ENCODE assay signal across 8 cellular contexts in genomic region chr14:20327005-20327869, GRCh38. TPM values are rescaled to one million over a fixed set of nuclear protein-coding genes. Genes with fewer than 3 reads are reported as not detected.
A peak's percentile ranks its signal among the peaks of the same experiment; 100 is the strongest.
DNase-seq lines count a peak whose midpoint lies in the region; ATAC-seq and TF ChIP-seq lines count a peak whose summit lies in the region.

No MANE protein-coding gene starts in this region.

- H3K27me3 Mint-ChIP-seq in T-helper 2 cell treated with Interferon-gamma antibody and Interleukin-4, amounts not matched to agents 5 μg/mL and 100 μg/mL, for 36 hours (ENCODE audit: low read depth), result no peaks in the 10 kb centered on the region
- no peaks in the 10 kb centered on the region for H3K27me3 Mint-ChIP-seq in naive thymus-derived CD8-positive, alpha-beta T cell

- H3K4me1 Mint-ChIP-seq in T-helper 2 cell treated with Interferon-gamma antibody and Interleukin-4, amounts not matched to agents 5 μg/mL and 100 μg/mL, for 36 hours (ENCODE audit: low read depth), result peaks cover 33% of the 10 kb centered on the region
- peaks cover 7 to 29% (median 25%) of the 10 kb centered on the region in 4 donors for H3K4me1 Mint-ChIP-seq in naive thymus-derived CD8-positive, alpha-beta T cell

- H3K27ac Mint-ChIP-seq in T-helper 2 cell treated with Interferon-gamma antibody and Interleukin-4, amounts not matched to agents 5 μg/mL and 100 μg/mL, for 36 hours, result peak overlapping the region; percentile 24
- H3K27ac Mint-ChIP-seq in naive thymus-derived CD8-positive, alpha-beta T cell, result peak overlapping the region in 9 of 10 donors; percentile 0 to 91 (median 78)

- TF ChIP-seq POLR2A in erythroblast (IDR thresholded peaks at IDR 0.05; ENCODE audit: low read length), result no peak

- H3K9me3 Mint-ChIP-seq in T-helper 2 cell treated with Interferon-gamma antibody and Interleukin-4, amounts not matched to agents 5 μg/mL and 100 μg/mL, for 36 hours, result no peaks in the 10 kb centered on the region
- no peaks in the 10 kb centered on the region for H3K9me3 Mint-ChIP-seq in naive thymus-derived CD8-positive, alpha-beta T cell

- H3K36me3 Mint-ChIP-seq in T-helper 2 cell treated with Interferon-gamma antibody and Interleukin-4, amounts not matched to agents 5 μg/mL and 100 μg/mL, for 36 hours (ENCODE audit: low read depth), result peaks cover 31% of the 10 kb centered on the region
- H3K36me3 Mint-ChIP-seq in naive thymus-derived CD8-positive, alpha-beta T cell, result peaks cover 0 to 25% (median 6%) of the 10 kb centered on the region in 3 donors

- DNase-seq in DMS153 (lab: John Stamatoyannopoulos, UW), result peak; percentile 42
- peak; percentile 59 for DNase-seq in NCI-H1694 treated with DMSO at 0.1 percent for 48 hours (lab: John Stamatoyannopoulos, UW)
- DNase-seq in T-helper 2 cell treated with Interferon-gamma antibody and Interleukin-4, amounts not matched to agents 5 μg/mL and 100 μg/mL, for 36 hours (ENCODE audit: low spot score), result no peak
- peak; percentile 69 to 82 for DNase-seq in erythroblast (lab: John Stamatoyannopoulos, UW)
- peak in 7 of 10 donors; percentile 8 to 75 (median 46) for DNase-seq in naive thymus-derived CD8-positive, alpha-beta T cell

- peak overlapping the region; percentile 42 for H3K4me3 Mint-ChIP-seq in T-helper 2 cell treated with Interferon-gamma antibody and Interleukin-4, amounts not matched to agents 5 μg/mL and 100 μg/mL, for 36 hours
- peak overlapping the region in 4 of 10 donors; percentile 4 to 15 (median 7) for H3K4me3 Mint-ChIP-seq in naive thymus-derived CD8-positive, alpha-beta T cell

- POLR2A ChIA-PET in naive thymus-derived CD8-positive, alpha-beta T cell (lab: Charles Lee), result interaction anchor here (2.8 kb wide), 1 partner anchor 15 kb away, joined by 20 read pairs; the partner anchor contains the start of gene PARP2

- ATAC-seq in GM21723 (IDR thresholded peaks at IDR 0.05; ENCODE audit: unreplicated experiment) (peak; percentile 59), GM19455 (IDR thresholded peaks at IDR 0.05; ENCODE audit: unreplicated experiment) (no peak), HG03520 (IDR thresholded peaks at IDR 0.05; ENCODE audit: unreplicated experiment) (no peak)
- peak; percentile 57 to 60 for ATAC-seq in naive thymus-derived CD8-positive, alpha-beta T cell

RNA-seq across cellular contexts. Expression of gene CCNB1IP1, which starts 5.8 kb away (rescaled TPM):
- total RNA-seq in naive thymus-derived CD8-positive, alpha-beta T cell, result 10 to 100 TPM; 26.6 to 28.4 TPM
- 10 to 100 TPM; 15.7 to 21.6 (median 18.5) TPM for polyA plus RNA-seq in naive thymus-derived CD8-positive, alpha-beta T cell

RNA-seq across cellular contexts. Expression of gene PARP2, which starts 16.2 kb away (rescaled TPM):
- total RNA-seq in naive thymus-derived CD8-positive, alpha-beta T cell, result 10 to 100 TPM; 21.6 to 22.9 TPM
- polyA plus RNA-seq in naive thymus-derived CD8-positive, alpha-beta T cell, result 10 to 100 TPM in 1 of 3 donors, 1 to 10 TPM in 2; 8.8 to 13.6 (median 9.6) TPM

RNA-seq across cellular contexts. Expression of gene TTC5, which starts 21.5 kb away (rescaled TPM):
- total RNA-seq in naive thymus-derived CD8-positive, alpha-beta T cell, result 10 to 100 TPM; 22.8 to 23.5 TPM
- polyA plus RNA-seq in naive thymus-derived CD8-positive, alpha-beta T cell, result 10 to 100 TPM; 16.1 to 22.3 (median 18.7) TPM

Comparison
In these comparisons a context has a peak if more than half of its experiments do, and no peak if none do; other contexts are left out.
1. ATAC-seq: peak in GM21723 (single experiment) and naive thymus-derived CD8-positive, alpha-beta T cell (2 of 2); none in GM19455 (single experiment) and HG03520 (single experiment).